7 cellular contexts compared by ENCODE assay signal in genomic region chr7:80380957-80381356, GRCh38.
"Had no signal": no experiment of that assay in that cellular context is flagged by ENCODE, and none has a peak within 500 bp of the region (broad histone marks: within the 10 kb centered on the region; RNA-seq: fewer than 3 reads in every experiment).

No MANE protein-coding gene starts in this region.

- ATAC-seq: GM23338, K562 had no signal

- FAIRE-seq: H1, H54, HTR-8/SVneo, K562 had no signal

- DNase-seq: H9, IMR-90 had no signal

- H2AFZ ChIP-seq: GM23338 had no signal

- H3K4me2 ChIP-seq: GM23338 had no signal

- H3K4me3 ChIP-seq: GM23338, K562 had no signal
